Comparison of ENCODE assay signal across 18 cellular contexts in the genomic region with DNA sequence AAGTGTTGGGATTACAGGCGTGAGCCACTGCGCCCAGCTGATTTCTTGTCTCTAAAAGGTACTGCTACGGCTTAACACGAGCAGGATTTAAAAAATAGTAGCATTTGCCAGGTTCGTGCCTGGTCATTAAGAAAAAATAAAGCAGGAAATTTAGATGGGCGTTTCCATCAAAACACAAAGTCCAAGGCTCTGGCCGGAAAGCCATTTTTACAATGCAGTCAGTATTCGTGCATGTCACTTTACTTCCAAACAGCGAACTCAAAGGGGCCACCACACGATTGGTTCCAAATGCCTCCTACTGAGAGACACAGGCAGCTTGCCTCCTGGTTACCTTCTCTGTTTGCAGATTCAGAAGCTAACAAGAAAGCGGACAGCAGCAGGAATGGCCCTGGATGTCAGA.
DNase-seq lines count a peak whose midpoint lies in the region; ATAC-seq and TF ChIP-seq lines count a peak whose summit lies in the region.
"Had no signal": no experiment of that assay in that cellular context is flagged by ENCODE, and none has a peak within 500 bp of the region (broad histone marks: within the 10 kb centered on the region; RNA-seq: fewer than 3 reads in every experiment).

No MANE protein-coding gene starts in this region.

- H3K27ac ChIP-seq in cardiac muscle cell (peak overlapping the region; percentile 23), hepatocyte (peak overlapping the region; percentile 74), osteoblast (ENCODE audit: low read depth, low read length) (no peak overlapping the region), upper lobe of left lung (peak overlapping the region; percentile 61 to 81 (median 73)), A673 (ENCODE audit: low read depth, low read length, poor library complexity, severe bottlenecking) (no peak overlapping the region)
- H3K27ac ChIP-seq: 22Rv1, KMS-11, VCaP had no signal

- H3K4me3 ChIP-seq in cardiac muscle cell (no peak overlapping the region), hepatocyte (no peak overlapping the region), osteoblast (ENCODE audit: insufficient read depth, low read length) (no peak overlapping the region), upper lobe of left lung (peak overlapping the region in 2 of 4 donors; percentile 8 to 43), A673 (ENCODE audit: low read depth, low read length, poor library complexity, severe bottlenecking) (no peak overlapping the region)
- H3K4me3 ChIP-seq: testis had no signal

- no peak for TF ChIP-seq EP300 in upper lobe of left lung (IDR thresholded peaks at IDR 0.05)

- peak overlapping the region; percentile 44 for H3K4me2 ChIP-seq in hepatocyte
- H3K4me2 ChIP-seq in osteoblast (ENCODE audit: insufficient read depth, low read length) = no peak overlapping the region
- H3K4me2 ChIP-seq: KMS-11 had no signal

- ATAC-seq in Right ventricle myocardium inferior = no peak
- ATAC-seq in upper lobe of left lung (ENCODE audit: low FRiP score in 2 of 2) = no peak
- ATAC-seq in GM18520 (IDR thresholded peaks at IDR 0.05; ENCODE audit: unreplicated experiment) = no peak
- ATAC-seq: SK-N-SH treated with all-trans-retinoic acid at 6 μM for 48 hours had no signal

- H4K20me1 ChIP-seq in hepatocyte (ENCODE audit: insufficient read depth, poor library complexity, severe bottlenecking) (peaks cover 12% of the 10 kb centered on the region), osteoblast (ENCODE audit: insufficient read depth, low read length) (peaks cover 41% of the 10 kb centered on the region)

- no peaks in the 10 kb centered on the region for H3K27me3 ChIP-seq in cardiac muscle cell
- no peaks in the 10 kb centered on the region for H3K27me3 ChIP-seq in hepatocyte
- peaks cover 5% of the 10 kb centered on the region for H3K27me3 ChIP-seq in osteoblast (ENCODE audit: insufficient read depth, low read length)
- H3K27me3 ChIP-seq in upper lobe of left lung = no peaks in the 10 kb centered on the region
- H3K27me3 ChIP-seq in A673 (replicated peaks; ENCODE audit: insufficient read depth, low read depth, low read length, poor library complexity) = peaks cover 29% of the 10 kb centered on the region
- H3K27me3 ChIP-seq: testis had no signal

- TF ChIP-seq CTCF in cardiac muscle cell (IDR thresholded peaks at IDR 0.05; ENCODE audit: low read depth, low read length) (no peak), hepatocyte (IDR thresholded peaks at IDR 0.05; ENCODE audit: poor library complexity) (no peak), osteoblast (IDR thresholded peaks at IDR 0.05; ENCODE audit: extremely low read depth, low read depth, low read length) (no peak), upper lobe of left lung (IDR thresholded peaks at IDR 0.05) (no peak), A673 (conservative IDR thresholded peaks at IDR 0.05; ENCODE audit: low read depth, low read length) (no peak)

- CTCF ChIA-PET in A673 (lab: Charles Lee) = no interaction called here

- H2AFZ ChIP-seq in hepatocyte (no peak overlapping the region), osteoblast (ENCODE audit: low read length) (no peak overlapping the region)

- intact Hi-C loops in Right ventricle myocardium inferior (cut with DNase I) (no loop called here), A673 (cut with micrococcal nuclease; ENCODE audit: unreplicated experiment) (no loop called here)

- H3K79me2 ChIP-seq in hepatocyte (peaks cover 85% of the 10 kb centered on the region), osteoblast (ENCODE audit: insufficient read depth, low read length) (peaks cover 15% of the 10 kb centered on the region)

- POLR2A ChIA-PET in A673 (lab: Charles Lee; ENCODE audit: low non-redundant PET) = no interaction called here

- H3K9me2 ChIP-seq in hepatocyte (replicated peaks; ENCODE audit: insufficient read depth) = no peaks in the 10 kb centered on the region

- DNase-seq in cardiac muscle cell (ENCODE audit: low read depth in 1 of 2, low spot score in 1 of 2) (no peak), Right ventricle myocardium inferior (ENCODE audit: missing footprints) (no peak), hepatocyte (ENCODE audit: low spot score) (no peak), osteoblast (ENCODE audit: insufficient read length, low spot score, missing footprints) (peak; percentile 73), upper lobe of left lung (no peak), A673 (ENCODE audit: low spot score) (no peak), dedifferentiated amniotic fluid mesenchymal stem cell (ENCODE audit: extremely low spot score) (no peak)
- DNase-seq: aorta; cerebellar nuclear complex; DMS79; effector CD8-positive, alpha-beta T cell; NCI-H69; testis had no signal

- 85% methylated on average over 11 of the region's 11 CpGs for WGBS in hepatocyte (ENCODE audit: low lambda C conversion rate, missing lambda C conversion rate)
- 73 to 79% methylated on average over 11 of the region's 11 CpGs for WGBS in upper lobe of left lung, 2 donors

- no peaks in the 10 kb centered on the region for H3K36me3 ChIP-seq in cardiac muscle cell
- H3K36me3 ChIP-seq in hepatocyte (replicated peaks; ENCODE audit: insufficient read depth, low read depth) = no peaks in the 10 kb centered on the region
- no peaks in the 10 kb centered on the region for H3K36me3 ChIP-seq in osteoblast (ENCODE audit: insufficient read depth, low read length)
- no peaks in the 10 kb centered on the region for H3K36me3 ChIP-seq in upper lobe of left lung
- H3K36me3 ChIP-seq in A673 (ENCODE audit: insufficient read depth, low read length, poor library complexity, severe bottlenecking) = no peaks in the 10 kb centered on the region

- peaks cover 35% of the 10 kb centered on the region for H3K4me1 ChIP-seq in cardiac muscle cell (ENCODE audit: low read depth)
- peaks cover 31% of the 10 kb centered on the region for H3K4me1 ChIP-seq in hepatocyte (ENCODE audit: insufficient read depth)
- peaks cover 29% of the 10 kb centered on the region for H3K4me1 ChIP-seq in osteoblast (ENCODE audit: insufficient read depth, low read length)
- peaks cover 8 to 19% (median 14%) of the 10 kb centered on the region in 4 donors for H3K4me1 ChIP-seq in upper lobe of left lung
- peaks cover 19% of the 10 kb centered on the region for H3K4me1 ChIP-seq in A673 (ENCODE audit: insufficient read depth, low read length, poor library complexity, severe bottlenecking)
- H3K4me1 ChIP-seq: testis had no signal

- H3K9me3 ChIP-seq in cardiac muscle cell (ENCODE audit: low read depth) = no peaks in the 10 kb centered on the region
- no peaks in the 10 kb centered on the region for H3K9me3 ChIP-seq in hepatocyte (ENCODE audit: low read depth)
- H3K9me3 ChIP-seq in osteoblast (ENCODE audit: low read depth, low read length) = no peaks in the 10 kb centered on the region
- H3K9me3 ChIP-seq in upper lobe of left lung = no peaks in the 10 kb centered on the region
- H3K9me3 ChIP-seq in A673 (ENCODE audit: low read depth, low read length, poor library complexity, severe bottlenecking) = no peaks in the 10 kb centered on the region
- H3K9me3 ChIP-seq: testis had no signal

- no TSS peak for BruUV-seq in A673 (replicated peaks; lab: Mats Ljungman, UMichigan)

- no peak for TF ChIP-seq POLR2A in upper lobe of left lung (IDR thresholded peaks at IDR 0.05)

Comparison
In these comparisons a context has a peak if more than half of its experiments do, and no peak if none do; other contexts are left out.
1. H3K27ac ChIP-seq: peak in cardiac muscle cell (single experiment), hepatocyte (single experiment) and upper lobe of left lung (4 of 4); none in osteoblast (single experiment) and A673 (single experiment).